ENCODE assay signal across 7 cellular contexts in genomic region chr2:222861411-222862067, GRCh38. TPM values are rescaled to one million over a fixed set of nuclear protein-coding genes. Genes with fewer than 3 reads are reported as not detected.
DNase-seq lines count a peak whose midpoint lies in the region; ATAC-seq and TF ChIP-seq lines count a peak whose summit lies in the region.

No MANE protein-coding gene starts in this region.

- H3K4me3 ChIP-seq in RWPE2 (ENCODE audit: severe bottlenecking), result peak overlapping the region; percentile 93
- peak overlapping the region; percentile 96 for H3K4me3 ChIP-seq in hepatocyte
- peak overlapping the region; percentile 98 for H3K4me3 ChIP-seq in smooth muscle cell

- H3K4me1 ChIP-seq in RWPE2 (ENCODE audit: insufficient read depth, poor library complexity, severe bottlenecking) (peaks cover 40% of the 10 kb centered on the region), hepatocyte (ENCODE audit: insufficient read depth) (peaks cover 38% of the 10 kb centered on the region), smooth muscle cell (ENCODE audit: low read depth) (peaks cover 40% of the 10 kb centered on the region)

- peaks cover 20% of the 10 kb centered on the region for H3F3A ChIP-seq in smooth muscle cell (ENCODE audit: low read depth)

- H3K9me3 Mint-ChIP-seq in activated naive CD8-positive, alpha-beta T cell treated with anti-CD3 and anti-CD28 coated beads, Interleukin-2, amount 10 ng/mL, durations not matched to agents 7 days and 5 days, result no peaks in the 10 kb centered on the region

- peaks cover 20% of the 10 kb centered on the region for H3K27me3 Mint-ChIP-seq in activated naive CD8-positive, alpha-beta T cell treated with anti-CD3 and anti-CD28 coated beads, Interleukin-2, amount 10 ng/mL, durations not matched to agents 7 days and 5 days

- peaks cover 56% of the 10 kb centered on the region for H3K79me2 ChIP-seq in hepatocyte
- peaks cover 58% of the 10 kb centered on the region for H3K79me2 ChIP-seq in smooth muscle cell (ENCODE audit: low read depth)

- H3K9me3 ChIP-seq in RWPE2 (ENCODE audit: severe bottlenecking) (no peaks in the 10 kb centered on the region), hepatocyte (ENCODE audit: low read depth) (no peaks in the 10 kb centered on the region), smooth muscle cell (replicated peaks; ENCODE audit: low read depth) (no peaks in the 10 kb centered on the region)

- H3K9me2 ChIP-seq in hepatocyte (replicated peaks; ENCODE audit: insufficient read depth), result no peaks in the 10 kb centered on the region

- peak overlapping the region; percentile 90 for H3K4me2 ChIP-seq in hepatocyte
- peak overlapping the region; percentile 94 for H3K4me2 ChIP-seq in smooth muscle cell

- H3K36me3 Mint-ChIP-seq in activated naive CD8-positive, alpha-beta T cell treated with anti-CD3 and anti-CD28 coated beads, Interleukin-2, amount 10 ng/mL, durations not matched to agents 7 days and 5 days, result no peaks in the 10 kb centered on the region

- under 1% methylated on average over 40 of the region's 42 CpGs for WGBS in hepatocyte (ENCODE audit: low lambda C conversion rate, missing lambda C conversion rate)
- WGBS in smooth muscle cell (ENCODE audit: low lambda C conversion rate), result 0% methylated on average over 31 of the region's 42 CpGs

- H3K27ac ChIP-seq in RWPE2 (ENCODE audit: poor library complexity, severe bottlenecking), result peak overlapping the region; percentile 88
- peak overlapping the region; percentile 99 for H3K27ac ChIP-seq in hepatocyte
- H3K27ac ChIP-seq in smooth muscle cell (ENCODE audit: low read depth), result peak overlapping the region; percentile 89

- H3K4me3 Mint-ChIP-seq in activated naive CD8-positive, alpha-beta T cell treated with anti-CD3 and anti-CD28 coated beads, Interleukin-2, amount 10 ng/mL, durations not matched to agents 7 days and 5 days, result no peak overlapping the region

- DNase-seq in RWPE2 (ENCODE audit: low spot score), result peak; percentile 60
- no peak for DNase-seq in activated naive CD8-positive, alpha-beta T cell treated with anti-CD3 and anti-CD28 coated beads, Interleukin-2, amount 10 ng/mL, durations not matched to agents 7 days and 5 days
- DNase-seq in hepatocyte (ENCODE audit: low spot score), result peak; percentile 66
- no peak for DNase-seq in smooth muscle cell (lab: John Stamatoyannopoulos, UW; ENCODE audit: unreplicated experiment)
- no peak for DNase-seq in NCI-H1105 treated with DMSO at 0.1 percent for 48 hours (lab: John Stamatoyannopoulos, UW)

- no peak for TF ChIP-seq CTCF in RWPE2 (IDR thresholded peaks at IDR 0.05; ENCODE audit: poor library complexity, severe bottlenecking)
- TF ChIP-seq CTCF in hepatocyte (IDR thresholded peaks at IDR 0.05; ENCODE audit: poor library complexity), result no peak
- no peak for TF ChIP-seq CTCF in smooth muscle cell (IDR thresholded peaks at IDR 0.05; ENCODE audit: borderline replicate concordance, insufficient read depth, poor library complexity, severe bottlenecking)

- peaks cover 51% of the 10 kb centered on the region for H4K20me1 ChIP-seq in hepatocyte (ENCODE audit: insufficient read depth, poor library complexity, severe bottlenecking)
- peaks cover 57% of the 10 kb centered on the region for H4K20me1 ChIP-seq in smooth muscle cell (ENCODE audit: low read depth)

- peak overlapping the region; percentile 94 for H3K9ac ChIP-seq in smooth muscle cell (ENCODE audit: low read depth)

- ATAC-seq in GM18868 (IDR thresholded peaks at IDR 0.05; ENCODE audit: unreplicated experiment) (peak; percentile 33), HG02943 (IDR thresholded peaks at IDR 0.05; ENCODE audit: low read depth, unreplicated experiment) (peak; percentile 40), RWPE2 (ENCODE audit: low read depth) (peak; percentile 2; the same call in 2 of the 3 replicates)
- ATAC-seq in activated naive CD8-positive, alpha-beta T cell treated with anti-CD3 and anti-CD28 coated beads, Interleukin-2, amount 10 ng/mL, durations not matched to agents 7 days and 5 days (ENCODE audit: low read depth), result peak; percentile 27

- peak overlapping the region; percentile 32 for H2AFZ ChIP-seq in hepatocyte
- H2AFZ ChIP-seq in smooth muscle cell (ENCODE audit: low read depth), result no peak overlapping the region

- peaks cover 8% of the 10 kb centered on the region for H3K4me1 Mint-ChIP-seq in activated naive CD8-positive, alpha-beta T cell treated with anti-CD3 and anti-CD28 coated beads, Interleukin-2, amount 10 ng/mL, durations not matched to agents 7 days and 5 days

- peaks cover 27% of the 10 kb centered on the region for H3K36me3 ChIP-seq in RWPE2 (ENCODE audit: low read depth)
- no peaks in the 10 kb centered on the region for H3K36me3 ChIP-seq in hepatocyte (replicated peaks; ENCODE audit: insufficient read depth, low read depth)
- no peaks in the 10 kb centered on the region for H3K36me3 ChIP-seq in smooth muscle cell (ENCODE audit: low read depth)

- POLR2A ChIA-PET in activated naive CD8-positive, alpha-beta T cell treated with anti-CD3 and anti-CD28 coated beads, Interleukin-2, amount 10 ng/mL, durations not matched to agents 7 days and 5 days (lab: Charles Lee), result interaction anchor here (0.6 to 2.6 kb wide), 7 partner anchors 10 to 1538 kb away, joined by 3 to 13 read pairs (median 4); no protein-coding TSS in a partner anchor

- peak overlapping the region; percentile 85 for H3K27ac Mint-ChIP-seq in activated naive CD8-positive, alpha-beta T cell treated with anti-CD3 and anti-CD28 coated beads, Interleukin-2, amount 10 ng/mL, durations not matched to agents 7 days and 5 days

- H3K27me3 ChIP-seq in RWPE2 (ENCODE audit: insufficient read depth, poor library complexity, severe bottlenecking) (no peaks in the 10 kb centered on the region), hepatocyte (no peaks in the 10 kb centered on the region), smooth muscle cell (ENCODE audit: low read depth) (no peaks in the 10 kb centered on the region)

RNA-seq across cellular contexts. Expression of gene ACSL3, which starts 0.7 kb away (rescaled TPM):
- 10 to 100 TPM; 47.7 to 50.9 TPM for total RNA-seq in activated naive CD8-positive, alpha-beta T cell treated with anti-CD3 and anti-CD28 coated beads, Interleukin-2, amount 10 ng/mL, durations not matched to agents 7 days and 5 days
- 123 and 133 TPM in 2 replicates for total RNA-seq in hepatocyte
- polyA plus RNA-seq in hepatocyte, result 78.1 and 82.1 TPM in 2 replicates
- 178 and 183 TPM in 2 replicates for total RNA-seq in smooth muscle cell
- polyA plus RNA-seq in smooth muscle cell, result 111 TPM in 2 replicates

Comparison
In these comparisons a context has a peak if more than half of its experiments do, and no peak if none do; other contexts are left out.
1. DNase-seq: peak in RWPE2 (single experiment) and hepatocyte (single experiment); none in activated naive CD8-positive, alpha-beta T cell treated with anti-CD3 and anti-CD28 coated beads, Interleukin-2, amount 10 ng/mL, durations not matched to agents 7 days and 5 days (single experiment), smooth muscle cell (single experiment) and NCI-H1105 treated with DMSO at 0.1 percent for 48 hours (single experiment).
2. Peak in every context shown above with its lines, with median percentiles within 50 percentile points of each other: ATAC-seq, H3K27ac ChIP-seq and H3K4me3 ChIP-seq.